ENCODE assay signal across 22 cellular contexts in the genomic region with DNA sequence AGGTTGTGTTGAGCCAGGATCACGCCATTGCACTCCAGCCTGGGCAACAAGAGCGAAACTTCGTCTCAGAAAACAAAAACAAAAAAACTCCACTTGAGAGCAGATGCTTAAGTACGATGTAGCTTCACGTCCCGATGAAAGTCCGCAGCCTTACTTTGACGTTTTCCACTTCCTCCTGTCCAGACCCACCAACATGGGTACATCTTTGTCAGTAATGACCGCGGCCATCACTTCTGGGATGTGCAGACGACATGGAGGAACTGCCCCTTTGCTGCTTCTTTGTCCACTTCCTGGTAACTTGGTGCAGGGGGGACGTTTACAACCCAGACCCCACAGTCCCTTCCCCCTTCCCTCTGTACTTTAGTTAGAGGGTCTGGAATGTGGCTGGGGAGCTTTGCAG. TPM values are rescaled to one million over a fixed set of nuclear protein-coding genes. Genes with fewer than 3 reads are reported as not detected.
"Had no signal": no experiment of that assay in that cellular context is flagged by ENCODE, and none has a peak within 500 bp of the region (broad histone marks: within the 10 kb centered on the region; RNA-seq: fewer than 3 reads in every experiment).

No MANE protein-coding gene starts in this region.

- H3K4me3 ChIP-seq: lower lobe of right lung, pancreas, psoas muscle, right atrium auricular region, tibial artery had no signal

- H3K36me3 ChIP-seq: lower lobe of right lung, pancreas, right atrium auricular region, tibial artery had no signal

- H3K36me3 Mint-ChIP-seq: activated CD4-positive, alpha-beta memory T cell treated with anti-CD3 and anti-CD28 coated beads for 36 hours; activated naive CD4-positive, alpha-beta T cell treated with anti-CD3 and anti-CD28 coated beads, Interleukin-2, amount 10 ng/mL, durations not matched to agents 7 days and 5 days; naive thymus-derived CD8-positive, alpha-beta T cell had no signal

- H3K9me3 Mint-ChIP-seq: activated CD4-positive, alpha-beta memory T cell treated with anti-CD3 and anti-CD28 coated beads for 36 hours; activated naive CD4-positive, alpha-beta T cell treated with anti-CD3 and anti-CD28 coated beads, Interleukin-2, amount 10 ng/mL, durations not matched to agents 7 days and 5 days; activated T-cell treated with anti-CD3 and anti-CD28 coated beads, Interleukin-2, amount 50 U/mL, for 72 hours; naive thymus-derived CD8-positive, alpha-beta T cell; stimulated activated naive CD8-positive, alpha-beta T cell treated with anti-CD3 and anti-CD28 coated beads, Interleukin-15, Interleukin-2, amounts not matched to agents 100 ng/mL and 50 ng/mL, for 24 hours had no signal

- H3K4me3 Mint-ChIP-seq: activated CD4-positive, alpha-beta memory T cell treated with anti-CD3 and anti-CD28 coated beads for 36 hours; activated naive CD4-positive, alpha-beta T cell treated with anti-CD3 and anti-CD28 coated beads, Interleukin-2, amount 10 ng/mL, durations not matched to agents 7 days and 5 days; activated T-cell treated with anti-CD3 and anti-CD28 coated beads, Interleukin-2, amount 50 U/mL, for 72 hours; naive thymus-derived CD8-positive, alpha-beta T cell; stimulated activated naive CD8-positive, alpha-beta T cell treated with anti-CD3 and anti-CD28 coated beads, Interleukin-15, Interleukin-2, amounts not matched to agents 100 ng/mL and 50 ng/mL, for 24 hours had no signal

- H3K27me3 ChIP-seq: pancreas, right atrium auricular region had no signal

- H3K4me1 ChIP-seq: lower lobe of right lung, pancreas, psoas muscle, right atrium auricular region, tibial artery had no signal

- H3K4me1 Mint-ChIP-seq: activated naive CD4-positive, alpha-beta T cell treated with anti-CD3 and anti-CD28 coated beads, Interleukin-2, amount 10 ng/mL, durations not matched to agents 7 days and 5 days; naive thymus-derived CD8-positive, alpha-beta T cell had no signal

- H3K27ac ChIP-seq: lower lobe of right lung, pancreas, psoas muscle, right atrium auricular region, tibial artery had no signal

- H3K9me3 ChIP-seq: lower lobe of right lung, pancreas, psoas muscle, right atrium auricular region, tibial artery had no signal

- DNase-seq: activated CD4-positive, alpha-beta memory T cell treated with anti-CD3 and anti-CD28 coated beads for 36 hours; activated CD4-positive, alpha-beta T cell treated with anti-CD3 and anti-CD28 coated beads for 4 hours; activated effector memory CD4-positive, alpha-beta T cell treated with Interleukin-2 at 50 U/mL for 16 hours; activated naive CD4-positive, alpha-beta T cell treated with anti-CD3 and anti-CD28 coated beads, Interleukin-2, amount 10 ng/mL, durations not matched to agents 7 days and 5 days; activated T-cell treated with anti-CD3 and anti-CD28 coated beads, Interleukin-2, amount 50 U/mL, for 72 hours; amygdala; kidney; lower lobe of right lung; mesendoderm; naive thymus-derived CD8-positive, alpha-beta T cell; pancreas; psoas muscle; stimulated activated CD4-positive, alpha-beta T cell treated with anti-CD3 and anti-CD28 coated beads, Interleukin-12 subunit alpha, Interleukin-12 subunit beta, amount 100 ng/mL, for 4 hours; T-helper 1 cell; T-helper 9 cell had no signal

- H3K27ac Mint-ChIP-seq: activated CD4-positive, alpha-beta memory T cell treated with anti-CD3 and anti-CD28 coated beads for 36 hours; activated naive CD4-positive, alpha-beta T cell treated with anti-CD3 and anti-CD28 coated beads, Interleukin-2, amount 10 ng/mL, durations not matched to agents 7 days and 5 days; activated T-cell treated with anti-CD3 and anti-CD28 coated beads, Interleukin-2, amount 50 U/mL, for 72 hours; naive thymus-derived CD8-positive, alpha-beta T cell; stimulated activated naive CD8-positive, alpha-beta T cell treated with anti-CD3 and anti-CD28 coated beads, Interleukin-15, Interleukin-2, amounts not matched to agents 100 ng/mL and 50 ng/mL, for 24 hours had no signal

- ATAC-seq: activated T-cell treated with anti-CD3 and anti-CD28 coated beads, Interleukin-2, amount 50 U/mL, for 72 hours; left lobe of liver; lower lobe of right lung; naive thymus-derived CD8-positive, alpha-beta T cell; pancreas; psoas muscle had no signal

RNA-seq across cellular contexts. Expression of a gene that starts 48.7 kb away (rescaled TPM):
- total RNA-seq: activated CD4-positive, alpha-beta memory T cell treated with anti-CD3 and anti-CD28 coated beads for 36 hours; epithelial cell of proximal tubule; fibroblast of lung; glomerular endothelial cell; kidney; lower lobe of right lung; naive thymus-derived CD8-positive, alpha-beta T cell; psoas muscle; right atrium auricular region had no signal
- polyA plus RNA-seq: fibroblast of lung; naive thymus-derived CD8-positive, alpha-beta T cell had no signal
